17 cellular contexts compared by ENCODE assay signal in the genomic region with DNA sequence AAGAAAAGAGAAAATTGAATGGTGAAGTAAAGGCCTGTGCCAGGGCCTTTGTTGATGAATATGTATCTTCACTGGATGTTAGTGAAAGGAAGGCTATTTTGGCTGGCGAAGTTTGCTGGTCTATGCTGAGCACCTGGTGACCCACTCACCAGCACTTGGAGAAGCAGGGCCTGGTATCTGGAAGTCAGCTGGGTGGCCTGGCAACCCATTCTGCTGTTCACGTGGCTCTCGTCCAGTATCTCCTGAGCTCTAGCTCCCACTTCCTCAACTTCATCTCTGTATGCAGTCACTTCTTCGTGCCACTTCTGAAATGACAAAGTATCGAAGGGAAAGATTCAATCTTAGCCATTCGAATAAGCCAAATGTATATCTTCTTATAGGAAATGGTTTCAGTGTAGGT.
"Had no signal": no experiment of that assay in that cellular context is flagged by ENCODE, and none has a peak within 500 bp of the region (broad histone marks: within the 10 kb centered on the region; RNA-seq: fewer than 3 reads in every experiment).

No MANE protein-coding gene starts in this region.

- ATAC-seq: mucosa of descending colon; naive thymus-derived CD4-positive, alpha-beta T cell; natural killer cell treated with Interleukin-12 subunit alpha and Interleukin-12 subunit beta and Interleukin-15 and Interleukin-18, amount 100 ng/mL, for 72 hours; pancreas; psoas muscle; right lobe of liver; stimulated activated memory B cell treated with anti-CD40 and anti-IgM and Interleukin-4, amounts not matched to agents 10 μg/mL and 1 μg/mL and 100 μg/mL, for 72 hours; stimulated activated naive CD8-positive, alpha-beta T cell treated with anti-CD3 and anti-CD28 coated beads, Interleukin-15, amount 100 ng/mL, for 72 hours had no signal

- DNase-seq: heart left ventricle; immature natural killer cell; kidney; midbrain; mucosa of descending colon; naive thymus-derived CD4-positive, alpha-beta T cell; pancreas; psoas muscle; right lobe of liver; stimulated activated CD4-positive, alpha-beta T cell treated with anti-CD3 and anti-CD28 coated beads, Interleukin-1b, Interleukin-23, amount 100 ng/mL, for 48 hours; stimulated activated CD4-positive, alpha-beta T cell treated with anti-CD3 and anti-CD28 coated beads, Interleukin-2, amount 100 ng/mL, for 48 hours; stimulated activated CD4-positive, alpha-beta T cell treated with anti-CD3 and anti-CD28 coated beads, Interleukin-4, amount 100 ng/mL, for 4 hours; stimulated activated CD8-positive, alpha-beta memory T cell treated with anti-CD3 and anti-CD28 coated beads, Interleukin-4, amount 100 ng/mL, for 48 hours; stimulated activated naive CD4-positive, alpha-beta T cell treated with Interleukin-2 at 50 U/mL for 16 hours; stimulated activated naive CD8-positive, alpha-beta T cell treated with anti-CD3 and anti-CD28 coated beads, Interleukin-15, amount 100 ng/mL, for 72 hours had no signal
